Comparison of ENCODE assay signal across 8 cellular contexts in genomic region chr11:77047007-77047927, GRCh38. TPM values are rescaled to one million over a fixed set of nuclear protein-coding genes. Genes with fewer than 3 reads are reported as not detected.
DNase-seq lines count a peak whose midpoint lies in the region; ATAC-seq and TF ChIP-seq lines count a peak whose summit lies in the region.

No MANE protein-coding gene starts in this region.

- no peak overlapping the region for H3K27ac ChIP-seq in HUES6 (ENCODE audit: low read depth, low read length)
- peak overlapping the region; percentile 39 for H3K27ac ChIP-seq in muscle layer of colon (ENCODE audit: low read depth, low read length)

- DNase-seq in Calu3 (peak; percentile 81), NT2/D1 (ENCODE audit: low read depth, low spot score) (peak; percentile 85), activated T-cell treated with anti-CD3 and anti-CD28 coated beads for 1 hour (ENCODE audit: low read depth) (peak; percentile 61)

- intact Hi-C loops in Calu3 (cut with micrococcal nuclease; ENCODE audit: unreplicated experiment) = loop anchor here (1.0 to 2.0 kb wide), 5 partner anchors 44 to 236 kb away; no protein-coding TSS in a partner anchor

- H3K9me3 ChIP-seq in HUES6 (ENCODE audit: control insufficient read depth, insufficient read depth, low read depth, low read length) (no peaks in the 10 kb centered on the region), NT2/D1 (ENCODE audit: insufficient read depth, low read length) (no peaks in the 10 kb centered on the region), muscle layer of colon (ENCODE audit: low read length) (no peaks in the 10 kb centered on the region)

- H3K4me3 Mint-ChIP-seq in Calu3 (ENCODE audit: low read depth, unreplicated experiment) = peak overlapping the region; percentile 62
- H3K4me3 Mint-ChIP-seq in stimulated activated memory B cell treated with anti-CD40 and anti-IgM and Interleukin-4, amounts not matched to agents 10 μg/mL and 1 μg/mL and 100 μg/mL, for 72 hours = peak overlapping the region; percentile 53

- peaks cover 11% of the 10 kb centered on the region for H3K4me1 Mint-ChIP-seq in Calu3 (ENCODE audit: low read depth, unreplicated experiment)
- peaks cover 15% of the 10 kb centered on the region for H3K4me1 Mint-ChIP-seq in stimulated activated memory B cell treated with anti-CD40 and anti-IgM and Interleukin-4, amounts not matched to agents 10 μg/mL and 1 μg/mL and 100 μg/mL, for 72 hours

- H3K27ac Mint-ChIP-seq in Calu3 (ENCODE audit: unreplicated experiment) = peak overlapping the region; percentile 57
- no peak overlapping the region for H3K27ac Mint-ChIP-seq in stimulated activated memory B cell treated with anti-CD40 and anti-IgM and Interleukin-4, amounts not matched to agents 10 μg/mL and 1 μg/mL and 100 μg/mL, for 72 hours

- CTCF ChIA-PET in Calu3 (lab: Charles Lee) = interaction anchor here (0.6 to 2.1 kb wide), 32 partner anchors 10 to 580 kb away, joined by 3 to 97 read pairs (median 5); partner anchors contain the start of gene CAPN5

- H3K27me3 Mint-ChIP-seq in Calu3 (ENCODE audit: unreplicated experiment) = no peaks in the 10 kb centered on the region
- peaks cover 43% of the 10 kb centered on the region for H3K27me3 Mint-ChIP-seq in stimulated activated memory B cell treated with anti-CD40 and anti-IgM and Interleukin-4, amounts not matched to agents 10 μg/mL and 1 μg/mL and 100 μg/mL, for 72 hours

- H3K27me3 ChIP-seq in HUES6 (ENCODE audit: control insufficient read depth, insufficient read depth, low read length) (peaks cover 17% of the 10 kb centered on the region), NT2/D1 (ENCODE audit: insufficient read depth, insufficient read length) (peaks cover 17% of the 10 kb centered on the region), muscle layer of colon (ENCODE audit: control insufficient read depth in 1 of 2, insufficient read depth in 2 of 2, low read length in 2 of 2) (peaks cover 7 to 12% of the 10 kb centered on the region in 2 donors)

- H3K9ac ChIP-seq in HUES6 (ENCODE audit: low read length) (no peak overlapping the region), NT2/D1 (ENCODE audit: insufficient read length, low read depth) (no peak overlapping the region), muscle layer of colon (ENCODE audit: low read length) (no peak overlapping the region)

- ATAC-seq in GM21367 (IDR thresholded peaks at IDR 0.05; ENCODE audit: unreplicated experiment) = peak; percentile 72
- peak; percentile 80 for ATAC-seq in esophagus mucosa
- peak; percentile 87 for ATAC-seq in stimulated activated memory B cell treated with anti-CD40 and anti-IgM and Interleukin-4, amounts not matched to agents 10 μg/mL and 1 μg/mL and 100 μg/mL, for 72 hours

- no peaks in the 10 kb centered on the region for H3K36me3 Mint-ChIP-seq in Calu3 (ENCODE audit: insufficient read depth, unreplicated experiment)
- no peaks in the 10 kb centered on the region for H3K36me3 Mint-ChIP-seq in stimulated activated memory B cell treated with anti-CD40 and anti-IgM and Interleukin-4, amounts not matched to agents 10 μg/mL and 1 μg/mL and 100 μg/mL, for 72 hours

- TF ChIP-seq CTCF in Calu3 (IDR thresholded peaks at IDR 0.05; ENCODE audit: unreplicated experiment) = peak; percentile 57

- 0 out of 2 replicates have a peak, but pooled peaks cover 4% of the 10 kb centered on the region for H3K4me1 ChIP-seq in HUES6 (ENCODE audit: control insufficient read depth, insufficient read depth, low read length)
- H3K4me1 ChIP-seq in NT2/D1 (ENCODE audit: insufficient read depth, insufficient read length) = peaks cover 3% of the 10 kb centered on the region
- peaks cover 5% of the 10 kb centered on the region for H3K4me1 ChIP-seq in muscle layer of colon (ENCODE audit: insufficient read depth, low read length)

- H3K36me3 ChIP-seq in HUES6 (ENCODE audit: control insufficient read depth, insufficient read depth, low read length) (no peaks in the 10 kb centered on the region), NT2/D1 (ENCODE audit: insufficient read depth, insufficient read length, low read length) (no peaks in the 10 kb centered on the region), muscle layer of colon (ENCODE audit: insufficient read depth, low read length) (no peaks in the 10 kb centered on the region)

- no peaks in the 10 kb centered on the region for H3K9me3 Mint-ChIP-seq in Calu3 (ENCODE audit: low read depth, unreplicated experiment)
- no peaks in the 10 kb centered on the region for H3K9me3 Mint-ChIP-seq in stimulated activated memory B cell treated with anti-CD40 and anti-IgM and Interleukin-4, amounts not matched to agents 10 μg/mL and 1 μg/mL and 100 μg/mL, for 72 hours

- H3K4me3 ChIP-seq in HUES6 (ENCODE audit: low read depth, low read length) (peak overlapping the region; percentile 35), NT2/D1 (ENCODE audit: insufficient read length, low read depth) (no peak overlapping the region), muscle layer of colon (ENCODE audit: low read depth in 1 of 2, low read length in 2 of 2) (peak overlapping the region in 1 of 2 donors; percentile 40)

- BruUV-seq in Calu3 (replicated peaks; lab: Mats Ljungman, UMichigan) = no TSS peak

RNA-seq across cellular contexts. Expression of gene B3GNT6, which starts 13.1 kb away (rescaled TPM):
- total RNA-seq in Calu3 (2022) (0.28 and 0.39 TPM in 2 replicates), esophagus mucosa (2.3 TPM)

RNA-seq across cellular contexts. Expression of gene CAPN5, which starts 19.5 kb away (rescaled TPM):
- 22.3 and 41.5 TPM in 2 replicates for total RNA-seq in Calu3 (2022)
- total RNA-seq in esophagus mucosa = 30.4 TPM

RNA-seq across cellular contexts. Expression of gene OMP, which starts 55.4 kb away (rescaled TPM):
- 1.1 and 2.6 TPM in 2 replicates for total RNA-seq in Calu3 (2022)
- not detected for total RNA-seq in esophagus mucosa
